Comparison of ENCODE assay signal across 1 cellular context in the genomic region with DNA sequence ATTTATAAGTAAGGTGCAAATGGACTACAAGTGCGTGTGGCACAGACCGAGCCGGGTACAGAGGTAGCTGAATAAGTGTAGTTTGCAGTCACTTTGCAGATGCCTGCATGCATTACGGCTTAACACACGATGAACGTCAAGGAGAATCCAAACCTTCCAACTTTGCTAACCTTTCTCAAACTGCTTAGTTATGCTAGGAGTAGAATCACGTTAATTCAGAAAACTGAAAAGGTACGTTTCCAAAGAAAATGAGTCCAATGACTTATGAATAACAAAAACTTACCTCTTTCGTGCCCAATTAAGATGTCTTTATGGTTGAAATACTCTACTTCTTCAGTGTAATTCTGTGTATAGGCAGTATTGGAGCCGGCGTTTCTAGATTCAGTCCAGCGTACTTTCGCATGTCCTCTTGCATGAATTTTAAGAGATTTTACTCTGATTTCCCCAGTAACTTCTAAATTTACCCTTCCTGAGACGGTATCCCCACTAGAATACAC.
TF ChIP-seq lines count a peak whose summit lies in the region.

No MANE protein-coding gene starts in this region.

TF ChIP-seq in K562, 482 proteins besides CTCF, POLR2A, EP300 and RAD21 (continued from another document and continues in another):
- TF ChIP-seq, protein P1, sequence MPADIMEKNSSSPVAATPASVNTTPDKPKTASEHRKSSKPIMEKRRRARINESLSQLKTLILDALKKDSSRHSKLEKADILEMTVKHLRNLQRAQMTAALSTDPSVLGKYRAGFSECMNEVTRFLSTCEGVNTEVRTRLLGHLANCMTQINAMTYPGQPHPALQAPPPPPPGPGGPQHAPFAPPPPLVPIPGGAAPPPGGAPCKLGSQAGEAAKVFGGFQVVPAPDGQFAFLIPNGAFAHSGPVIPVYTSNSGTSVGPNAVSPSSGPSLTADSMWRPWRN (IDR thresholded peaks at IDR 0.05; ENCODE audit: low read depth) = no peak
- TF ChIP-seq SP1 (CRISPR knock-in tag; IDR thresholded peaks at IDR 0.05) (no peak; the same call in 1 of the 2 replicates), HEY1 (CRISPR knock-in tag; IDR thresholded peaks at IDR 0.05; ENCODE audit: borderline replicate concordance) (no peak), LCOR (CRISPR knock-in tag; IDR thresholded peaks at IDR 0.05) (no peak), GTF2B (IDR thresholded peaks at IDR 0.05; ENCODE audit: extremely low read depth, insufficient read length) (no peak), RFX1 (IDR thresholded peaks at IDR 0.05) (no peak), SETDB1 (IDR thresholded peaks at IDR 0.05; ENCODE audit: low read length) (no peak), RBM15 (IDR thresholded peaks at IDR 0.05; ENCODE audit: insufficient read depth, low read length) (no peak), ZC3H4 (CRISPR knock-in tag; IDR thresholded peaks at IDR 0.05; ENCODE audit: borderline replicate concordance) (peak; percentile 66; the same call in 1 of the 2 replicates), CTCFL (IDR thresholded peaks at IDR 0.05; ENCODE audit: borderline replicate concordance, insufficient read depth, low read depth, low read length, poor library complexity, severe bottlenecking) (no peak), ZNF639 (CRISPR knock-in tag; conservative IDR thresholded peaks at IDR 0.05 in 1 of 2, IDR thresholded peaks at IDR 0.05 in 1 of 2) (no peak), ZNF444 (CRISPR knock-in tag; IDR thresholded peaks at IDR 0.05) (0 out of 2 replicates have a peak, but pooled peaks have one; percentile 17), ZNF232 (CRISPR knock-in tag; IDR thresholded peaks at IDR 0.05) (no peak), RNF219 (CRISPR knock-in tag; IDR thresholded peaks at IDR 0.05) (no peak), HNRNPL (IDR thresholded peaks at IDR 0.05; ENCODE audit: low read depth, low read length) (no peak), HNRNPUL1 (IDR thresholded peaks at IDR 0.05; ENCODE audit: low read length) (no peak), SREBF1 (IDR thresholded peaks at IDR 0.05; ENCODE audit: borderline replicate concordance, low read depth, low read length) (no peak), RBBP5 (IDR thresholded peaks at IDR 0.05; ENCODE audit: borderline replicate concordance, insufficient read depth, low read length, poor library complexity, severe bottlenecking) (peak; percentile 31), ZNF347 (CRISPR knock-in tag; IDR thresholded peaks at IDR 0.05; ENCODE audit: low read depth) (no peak), POLR2H (tag; IDR thresholded peaks at IDR 0.05; ENCODE audit: low read depth) (no peak), ZNF507 (tag; conservative IDR thresholded peaks at IDR 0.05) (no peak), MTA1 (IDR thresholded peaks at IDR 0.05; ENCODE audit: borderline replicate concordance) (no peak), RNF2 (IDR thresholded peaks at IDR 0.05) (peak; percentile 6; the same call in 1 of the 2 replicates), SREBF2 (CRISPR knock-in tag; IDR thresholded peaks at IDR 0.05) (no peak), ZBTB7A (IDR thresholded peaks at IDR 0.05; ENCODE audit: borderline replicate concordance, control insufficient read depth, low read depth, low read length) (no peak), CTBP1 (IDR thresholded peaks at IDR 0.05; ENCODE audit: borderline replicate concordance) (no peak), SAP30 (IDR thresholded peaks at IDR 0.05; ENCODE audit: borderline replicate concordance, insufficient read depth, low read depth, low read length, poor library complexity, severe bottlenecking) (peak; percentile 57), SAFB2 (IDR thresholded peaks at IDR 0.05; ENCODE audit: borderline replicate concordance, low read depth, low read length, severe bottlenecking) (no peak), NR2C1 (IDR thresholded peaks at IDR 0.05) (no peak), NR2C1 (tag; IDR thresholded peaks at IDR 0.05) (no peak), GATAD2A (IDR thresholded peaks at IDR 0.05) (no peak), ZSCAN32 (CRISPR knock-in tag; IDR thresholded peaks at IDR 0.05) (0 out of 2 replicates have a peak, but pooled peaks have one; percentile 3), ELF4 (CRISPR knock-in tag; IDR thresholded peaks at IDR 0.05) (no peak), CSDE1 (IDR thresholded peaks at IDR 0.05) (no peak), NCOA6 (IDR thresholded peaks at IDR 0.05) (no peak), ZNF263 (CRISPR knock-in tag; IDR thresholded peaks at IDR 0.05; ENCODE audit: borderline replicate concordance) (0 out of 2 replicates have a peak, but pooled peaks have one; percentile 14), ZBTB43 (CRISPR knock-in tag; IDR thresholded peaks at IDR 0.05) (no peak), SAFB (IDR thresholded peaks at IDR 0.05; ENCODE audit: borderline replicate concordance, low read depth, low read length) (no peak), ZFX (CRISPR knock-in tag; IDR thresholded peaks at IDR 0.05) (no peak), TRIM24 (IDR thresholded peaks at IDR 0.05) (no peak), STAT5B (CRISPR knock-in tag; IDR thresholded peaks at IDR 0.05) (no peak), ZNF589 (CRISPR knock-in tag; IDR thresholded peaks at IDR 0.05; ENCODE audit: low read depth) (no peak), PBX2 (CRISPR knock-in tag; IDR thresholded peaks at IDR 0.05; ENCODE audit: low read depth) (no peak), PBX2 (tag; conservative IDR thresholded peaks at IDR 0.05; ENCODE audit: low read depth) (no peak), ZNF3 (CRISPR knock-in tag; IDR thresholded peaks at IDR 0.05) (no peak)
- TF ChIP-seq, protein P2, sequence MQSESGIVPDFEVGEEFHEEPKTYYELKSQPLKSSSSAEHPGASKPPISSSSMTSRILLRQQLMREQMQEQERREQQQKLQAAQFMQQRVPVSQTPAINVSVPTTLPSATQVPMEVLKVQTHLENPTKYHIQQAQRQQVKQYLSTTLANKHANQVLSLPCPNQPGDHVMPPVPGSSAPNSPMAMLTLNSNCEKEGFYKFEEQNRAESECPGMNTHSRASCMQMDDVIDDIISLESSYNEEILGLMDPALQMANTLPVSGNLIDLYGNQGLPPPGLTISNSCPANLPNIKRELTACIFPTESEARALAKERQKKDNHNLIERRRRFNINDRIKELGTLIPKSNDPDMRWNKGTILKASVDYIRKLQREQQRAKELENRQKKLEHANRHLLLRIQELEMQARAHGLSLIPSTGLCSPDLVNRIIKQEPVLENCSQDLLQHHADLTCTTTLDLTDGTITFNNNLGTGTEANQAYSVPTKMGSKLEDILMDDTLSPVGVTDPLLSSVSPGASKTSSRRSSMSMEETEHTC (IDR thresholded peaks at IDR 0.05) = no peak
- TF ChIP-seq, protein P3, sequence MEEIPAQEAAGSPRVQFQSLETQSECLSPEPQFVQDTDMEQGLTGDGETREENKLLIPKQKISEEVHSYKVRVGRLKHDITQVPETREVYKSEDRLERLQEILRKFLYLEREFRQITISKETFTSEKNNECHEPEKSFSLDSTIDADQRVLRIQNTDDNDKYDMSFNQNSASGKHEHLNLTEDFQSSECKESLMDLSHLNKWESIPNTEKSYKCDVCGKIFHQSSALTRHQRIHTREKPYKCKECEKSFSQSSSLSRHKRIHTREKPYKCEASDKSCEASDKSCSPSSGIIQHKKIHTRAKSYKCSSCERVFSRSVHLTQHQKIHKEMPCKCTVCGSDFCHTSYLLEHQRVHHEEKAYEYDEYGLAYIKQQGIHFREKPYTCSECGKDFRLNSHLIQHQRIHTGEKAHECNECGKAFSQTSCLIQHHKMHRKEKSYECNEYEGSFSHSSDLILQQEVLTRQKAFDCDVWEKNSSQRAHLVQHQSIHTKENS (CRISPR knock-in tag; IDR thresholded peaks at IDR 0.05) = no peak
- TF ChIP-seq, protein P4, sequence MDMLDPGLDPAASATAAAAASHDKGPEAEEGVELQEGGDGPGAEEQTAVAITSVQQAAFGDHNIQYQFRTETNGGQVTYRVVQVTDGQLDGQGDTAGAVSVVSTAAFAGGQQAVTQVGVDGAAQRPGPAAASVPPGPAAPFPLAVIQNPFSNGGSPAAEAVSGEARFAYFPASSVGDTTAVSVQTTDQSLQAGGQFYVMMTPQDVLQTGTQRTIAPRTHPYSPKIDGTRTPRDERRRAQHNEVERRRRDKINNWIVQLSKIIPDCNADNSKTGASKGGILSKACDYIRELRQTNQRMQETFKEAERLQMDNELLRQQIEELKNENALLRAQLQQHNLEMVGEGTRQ (CRISPR knock-in tag; IDR thresholded peaks at IDR 0.05) = no peak
- TF ChIP-seq, protein P5, sequence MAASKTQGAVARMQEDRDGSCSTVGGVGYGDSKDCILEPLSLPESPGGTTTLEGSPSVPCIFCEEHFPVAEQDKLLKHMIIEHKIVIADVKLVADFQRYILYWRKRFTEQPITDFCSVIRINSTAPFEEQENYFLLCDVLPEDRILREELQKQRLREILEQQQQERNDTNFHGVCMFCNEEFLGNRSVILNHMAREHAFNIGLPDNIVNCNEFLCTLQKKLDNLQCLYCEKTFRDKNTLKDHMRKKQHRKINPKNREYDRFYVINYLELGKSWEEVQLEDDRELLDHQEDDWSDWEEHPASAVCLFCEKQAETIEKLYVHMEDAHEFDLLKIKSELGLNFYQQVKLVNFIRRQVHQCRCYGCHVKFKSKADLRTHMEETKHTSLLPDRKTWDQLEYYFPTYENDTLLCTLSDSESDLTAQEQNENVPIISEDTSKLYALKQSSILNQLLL (CRISPR knock-in tag; IDR thresholded peaks at IDR 0.05; ENCODE audit: borderline replicate concordance) = no peak
